Comparison of ENCODE assay signal across 9 cellular contexts in genomic region chr14:73788871-73789590, GRCh38.
DNase-seq lines count a peak whose midpoint lies in the region; ATAC-seq and TF ChIP-seq lines count a peak whose summit lies in the region.
"Had no signal": no experiment of that assay in that cellular context is flagged by ENCODE, and none has a peak within 500 bp of the region (broad histone marks: within the 10 kb centered on the region; RNA-seq: fewer than 3 reads in every experiment).

No MANE protein-coding gene starts in this region.

- H3K9me3 ChIP-seq in thoracic aorta: no peaks in the 10 kb centered on the region
- H3K9me3 ChIP-seq in WERI-Rb-1 (ENCODE audit: severe bottlenecking): no peaks in the 10 kb centered on the region

- peaks cover 41% of the 10 kb centered on the region for H3K4me1 Mint-ChIP-seq in activated CD4-positive, alpha-beta memory T cell treated with anti-CD3 and anti-CD28 coated beads, Interleukin-2, amount 10 ng/mL, durations not matched to agents 7 days and 5 days
- H3K4me1 Mint-ChIP-seq in activated CD4-positive, alpha-beta memory T cell treated with anti-CD3 and anti-CD28 coated beads for 36 hours (ENCODE audit: low read depth): peaks cover 37% of the 10 kb centered on the region
- peaks cover 53% of the 10 kb centered on the region for H3K4me1 Mint-ChIP-seq in MCF 10A (ENCODE audit: insufficient read depth, unreplicated experiment)

- intact Hi-C loops in activated CD4-positive, alpha-beta memory T cell treated with anti-CD3 and anti-CD28 coated beads for 36 hours (cut with micrococcal nuclease): loop anchor here (5.0 kb wide), 1 partner anchor 37 kb away; no protein-coding TSS in a partner anchor
- intact Hi-C loops in MCF 10A (cut with micrococcal nuclease): loop anchor here (5.0 kb wide), 1 partner anchor 37 kb away; no protein-coding TSS in a partner anchor

- POLR2A ChIA-PET in activated CD4-positive, alpha-beta memory T cell treated with anti-CD3 and anti-CD28 coated beads, Interleukin-2, amount 10 ng/mL, durations not matched to agents 7 days and 5 days (lab: Charles Lee): interaction anchor here (0.6 to 6.8 kb wide), 12 partner anchors 8 to 230 kb away, joined by 3 to 236 read pairs (median 25); partner anchors contain the start of genes ACOT2, BBOF1, ENTPD5 and PTGR2
- POLR2A ChIA-PET in activated CD4-positive, alpha-beta memory T cell treated with anti-CD3 and anti-CD28 coated beads for 36 hours (lab: Charles Lee): interaction anchor here (1.5 to 7.3 kb wide), 4 partner anchors 17 to 97 kb away, joined by 5 to 211 read pairs (median 43); partner anchors contain the start of genes PTGR2 and ZNF410
- POLR2A ChIA-PET in MCF 10A (lab: Yijun Ruan, JAX): interaction anchor here (0.6 to 13.1 kb wide), 17 partner anchors 10 to 220 kb away, joined by 3 to 480 read pairs (median 7); partner anchors contain the start of genes ACOT2, PNMA1, PTGR2 and ZNF410

- ATAC-seq in thoracic aorta (ENCODE audit: insufficient number of reproducible peaks, low FRiP score, low read depth): no peak

- H3K27ac ChIP-seq in thoracic aorta (peak overlapping the region; percentile 95 to 98), WERI-Rb-1 (no peak overlapping the region)

- no peak for DNase-seq in activated CD4-positive, alpha-beta memory T cell treated with anti-CD3 and anti-CD28 coated beads, Interleukin-2, amount 10 ng/mL, durations not matched to agents 7 days and 5 days
- no peak for DNase-seq in activated CD4-positive, alpha-beta memory T cell treated with anti-CD3 and anti-CD28 coated beads for 36 hours
- DNase-seq in MCF 10A (ENCODE audit: unreplicated experiment) (no peak), midbrain (lab: John Stamatoyannopoulos, UW) (peak; percentile 8), thoracic aorta (ENCODE audit: low spot score) (no peak), H4 (ENCODE audit: low spot score) (no peak), WERI-Rb-1 (no peak), EL (no peak)
- DNase-seq: NCI-H2029 treated with DMSO at 0.1 percent for 48 hours had no signal

- H3K36me3 ChIP-seq in thoracic aorta (no peaks in the 10 kb centered on the region), WERI-Rb-1 (no peaks in the 10 kb centered on the region)

- H3K27me3 ChIP-seq in thoracic aorta (replicated peaks; ENCODE audit: insufficient read depth) (no peaks in the 10 kb centered on the region), WERI-Rb-1 (ENCODE audit: insufficient read depth, low read depth, severe bottlenecking) (no peaks in the 10 kb centered on the region)

- H3K27me3 Mint-ChIP-seq in activated CD4-positive, alpha-beta memory T cell treated with anti-CD3 and anti-CD28 coated beads, Interleukin-2, amount 10 ng/mL, durations not matched to agents 7 days and 5 days: no peaks in the 10 kb centered on the region
- H3K27me3 Mint-ChIP-seq in activated CD4-positive, alpha-beta memory T cell treated with anti-CD3 and anti-CD28 coated beads for 36 hours: no peaks in the 10 kb centered on the region
- H3K27me3 Mint-ChIP-seq in MCF 10A (ENCODE audit: insufficient read depth, unreplicated experiment): no peaks in the 10 kb centered on the region

- no TSS peak for BruUV-seq in MCF 10A (replicated peaks; lab: Mats Ljungman, UMichigan)

- H3K36me3 Mint-ChIP-seq in activated CD4-positive, alpha-beta memory T cell treated with anti-CD3 and anti-CD28 coated beads, Interleukin-2, amount 10 ng/mL, durations not matched to agents 7 days and 5 days (ENCODE audit: low read depth): peaks cover 5% of the 10 kb centered on the region
- peaks cover 6% of the 10 kb centered on the region for H3K36me3 Mint-ChIP-seq in activated CD4-positive, alpha-beta memory T cell treated with anti-CD3 and anti-CD28 coated beads for 36 hours
- no peaks in the 10 kb centered on the region for H3K36me3 Mint-ChIP-seq in MCF 10A (ENCODE audit: insufficient read depth, unreplicated experiment)

- H3K4me3 Mint-ChIP-seq in activated CD4-positive, alpha-beta memory T cell treated with anti-CD3 and anti-CD28 coated beads, Interleukin-2, amount 10 ng/mL, durations not matched to agents 7 days and 5 days: peak overlapping the region; percentile 80
- H3K4me3 Mint-ChIP-seq in activated CD4-positive, alpha-beta memory T cell treated with anti-CD3 and anti-CD28 coated beads for 36 hours: no peak overlapping the region
- no peak overlapping the region for H3K4me3 Mint-ChIP-seq in MCF 10A (ENCODE audit: unreplicated experiment)

- H3K9me3 Mint-ChIP-seq in activated CD4-positive, alpha-beta memory T cell treated with anti-CD3 and anti-CD28 coated beads, Interleukin-2, amount 10 ng/mL, durations not matched to agents 7 days and 5 days: no peaks in the 10 kb centered on the region
- H3K9me3 Mint-ChIP-seq in activated CD4-positive, alpha-beta memory T cell treated with anti-CD3 and anti-CD28 coated beads for 36 hours: no peaks in the 10 kb centered on the region
- H3K9me3 Mint-ChIP-seq in MCF 10A (ENCODE audit: unreplicated experiment): no peaks in the 10 kb centered on the region

- H3K4me3 ChIP-seq in thoracic aorta (peak overlapping the region; percentile 41), WERI-Rb-1 (ENCODE audit: low read depth, low read length) (no peak overlapping the region)

- peak overlapping the region; percentile 94 for H3K27ac Mint-ChIP-seq in activated CD4-positive, alpha-beta memory T cell treated with anti-CD3 and anti-CD28 coated beads, Interleukin-2, amount 10 ng/mL, durations not matched to agents 7 days and 5 days
- H3K27ac Mint-ChIP-seq in activated CD4-positive, alpha-beta memory T cell treated with anti-CD3 and anti-CD28 coated beads for 36 hours: no peak overlapping the region
- H3K27ac Mint-ChIP-seq in MCF 10A (ENCODE audit: low read depth, unreplicated experiment): peak overlapping the region; percentile 63

- H3K4me1 ChIP-seq in thoracic aorta (ENCODE audit: control insufficient read depth in 1 of 2, low read depth in 2 of 2): peaks cover 42 to 54% of the 10 kb centered on the region in 2 donors

- CTCF ChIA-PET in activated CD4-positive, alpha-beta memory T cell treated with anti-CD3 and anti-CD28 coated beads, Interleukin-2, amount 10 ng/mL, durations not matched to agents 7 days and 5 days (lab: Charles Lee): interaction anchor here (1.1 to 6.2 kb wide), 2 partner anchors 30 to 60 kb away, joined by 5 to 76 read pairs; a partner anchor contains a TSS
- CTCF ChIA-PET in activated CD4-positive, alpha-beta memory T cell treated with anti-CD3 and anti-CD28 coated beads for 36 hours (lab: Charles Lee): interaction anchor here (1.0 to 7.1 kb wide), 10 partner anchors 9 to 63 kb away, joined by 4 to 55 read pairs (median 8); partner anchors contain the start of gene PTGR2
- CTCF ChIA-PET in MCF 10A (lab: Yijun Ruan, JAX): interaction anchor here (0.5 to 1.5 kb wide), 8 partner anchors 11 to 552 kb away, joined by 3 to 6 read pairs (median 3); no protein-coding TSS in a partner anchor

- TF ChIP-seq CTCF in MCF 10A (IDR thresholded peaks at IDR 0.05; ENCODE audit: unreplicated experiment) (no peak), thoracic aorta (IDR thresholded peaks at IDR 0.05) (no peak), WERI-Rb-1 (IDR thresholded peaks at IDR 0.05; ENCODE audit: low read depth, low read length) (no peak)
